Comparison of ENCODE assay signal across 18 cellular contexts in the genomic region with DNA sequence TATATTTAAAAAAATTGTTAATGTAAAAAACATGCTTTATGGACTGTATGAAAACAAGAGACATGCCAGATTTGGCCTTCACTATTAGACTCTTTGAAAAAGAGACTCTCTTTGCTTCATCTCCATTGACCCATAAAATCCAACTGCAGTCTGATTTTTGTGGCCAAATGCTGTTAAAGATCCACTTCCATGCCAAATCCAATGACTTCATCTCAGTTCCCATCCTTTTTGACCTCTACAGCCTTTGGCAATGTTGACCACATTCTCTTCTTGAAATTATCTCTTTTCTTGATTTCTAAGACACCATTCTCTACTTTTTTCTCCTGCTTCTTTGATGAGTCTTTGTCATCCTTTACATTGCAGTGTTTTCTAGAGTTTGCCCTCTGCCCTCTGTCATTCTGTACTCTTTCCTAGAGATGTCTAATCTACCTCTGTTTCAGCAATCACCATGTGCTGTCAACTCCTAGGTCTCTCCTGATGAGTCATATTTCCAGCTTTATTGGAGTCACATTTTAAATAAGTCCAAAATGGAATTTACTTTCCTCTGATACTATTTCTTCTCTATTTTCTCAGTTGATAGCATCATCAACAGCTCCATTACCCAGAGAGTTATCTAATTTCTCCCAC. TPM values are rescaled to one million over a fixed set of nuclear protein-coding genes. Genes with fewer than 3 reads are reported as not detected.
"Had no signal": no experiment of that assay in that cellular context is flagged by ENCODE, and none has a peak within 500 bp of the region (broad histone marks: within the 10 kb centered on the region; RNA-seq: fewer than 3 reads in every experiment).

No MANE protein-coding gene starts in this region.

- H3K4me1 Mint-ChIP-seq: activated CD4-positive, alpha-beta T cell treated with anti-CD3 and anti-CD28 coated beads, Interleukin-2, amount 10 ng/mL, durations not matched to agents 7 days and 5 days; activated naive CD4-positive, alpha-beta T cell treated with anti-CD3 and anti-CD28 coated beads, Interleukin-2, amount 10 ng/mL, durations not matched to agents 7 days and 5 days; neural crest cell had no signal

- H3K27ac Mint-ChIP-seq: activated CD4-positive, alpha-beta T cell treated with anti-CD3 and anti-CD28 coated beads, Interleukin-2, amount 10 ng/mL, durations not matched to agents 7 days and 5 days; activated naive CD4-positive, alpha-beta T cell treated with anti-CD3 and anti-CD28 coated beads, Interleukin-2, amount 10 ng/mL, durations not matched to agents 7 days and 5 days; activated T-helper 2 cell treated with anti-CD3 and anti-CD28 coated beads, Interferon-gamma antibody, Interleukin-2, Interleukin-4, amounts not matched to agents 10 μg/mL and 5 μg/mL and 100 μg/mL, durations not matched to agents 14 hours and 24 hours and 36 hours; T-helper 1 cell treated with Interleukin-12 subunit alpha and Interleukin-12 subunit beta and Interleukin-4 antibody, amounts not matched to agents 30 μg/mL and 1 μg/mL, for 36 hours had no signal

- H3K4me3 ChIP-seq: hepatocyte, stomach, thoracic aorta, uterus had no signal

- H3K27ac ChIP-seq: foreskin keratinocyte, hepatocyte, stomach, thoracic aorta, uterus had no signal

- H3K9me3 ChIP-seq: thoracic aorta, uterus had no signal

- H3K4me3 Mint-ChIP-seq: activated CD4-positive, alpha-beta T cell treated with anti-CD3 and anti-CD28 coated beads, Interleukin-2, amount 10 ng/mL, durations not matched to agents 7 days and 5 days; activated naive CD4-positive, alpha-beta T cell treated with anti-CD3 and anti-CD28 coated beads, Interleukin-2, amount 10 ng/mL, durations not matched to agents 7 days and 5 days; neural crest cell; T-helper 1 cell treated with Interleukin-12 subunit alpha and Interleukin-12 subunit beta and Interleukin-4 antibody, amounts not matched to agents 30 μg/mL and 1 μg/mL, for 36 hours had no signal

- H3K27me3 ChIP-seq: foreskin keratinocyte, hepatocyte, uterus had no signal

- ATAC-seq: foreskin keratinocyte had no signal

- DNase-seq: activated CD4-positive, alpha-beta T cell treated with anti-CD3 and anti-CD28 coated beads, Interleukin-2, amount 10 ng/mL, durations not matched to agents 7 days and 5 days; activated CD4-positive, CD25-positive, alpha-beta regulatory T cell; activated CD8-positive, alpha-beta memory T cell treated with anti-CD3 and anti-CD28 coated beads for 24 hours; activated naive CD4-positive, alpha-beta T cell treated with anti-CD3 and anti-CD28 coated beads, Interleukin-2, amount 10 ng/mL, durations not matched to agents 7 days and 5 days; central memory CD4-positive, alpha-beta T cell; effector memory CD4-positive, alpha-beta T cell; erythroblast; foreskin keratinocyte; stomach; uterus had no signal

- H3K36me3 ChIP-seq: stomach, thoracic aorta, uterus had no signal

- H3K4me1 ChIP-seq: uterus had no signal

RNA-seq across cellular contexts. Expression of a gene that starts 2.4 kb away (rescaled TPM):
- total RNA-seq: activated CD4-positive, alpha-beta T cell treated with anti-CD3 and anti-CD28 coated beads, Interleukin-2, amount 10 ng/mL, durations not matched to agents 7 days and 5 days; activated T-helper 2 cell treated with anti-CD3 and anti-CD28 coated beads, Interferon-gamma antibody, Interleukin-2, Interleukin-4, amounts not matched to agents 10 μg/mL and 5 μg/mL and 100 μg/mL, durations not matched to agents 14 hours and 24 hours and 36 hours; foreskin keratinocyte; hepatocyte; kidney epithelial cell; neural crest cell; osteocyte; skeletal muscle tissue; stomach; thoracic aorta; uterus had no signal
